Comparison of ENCODE assay signal across 1 cellular context in the genomic region with DNA sequence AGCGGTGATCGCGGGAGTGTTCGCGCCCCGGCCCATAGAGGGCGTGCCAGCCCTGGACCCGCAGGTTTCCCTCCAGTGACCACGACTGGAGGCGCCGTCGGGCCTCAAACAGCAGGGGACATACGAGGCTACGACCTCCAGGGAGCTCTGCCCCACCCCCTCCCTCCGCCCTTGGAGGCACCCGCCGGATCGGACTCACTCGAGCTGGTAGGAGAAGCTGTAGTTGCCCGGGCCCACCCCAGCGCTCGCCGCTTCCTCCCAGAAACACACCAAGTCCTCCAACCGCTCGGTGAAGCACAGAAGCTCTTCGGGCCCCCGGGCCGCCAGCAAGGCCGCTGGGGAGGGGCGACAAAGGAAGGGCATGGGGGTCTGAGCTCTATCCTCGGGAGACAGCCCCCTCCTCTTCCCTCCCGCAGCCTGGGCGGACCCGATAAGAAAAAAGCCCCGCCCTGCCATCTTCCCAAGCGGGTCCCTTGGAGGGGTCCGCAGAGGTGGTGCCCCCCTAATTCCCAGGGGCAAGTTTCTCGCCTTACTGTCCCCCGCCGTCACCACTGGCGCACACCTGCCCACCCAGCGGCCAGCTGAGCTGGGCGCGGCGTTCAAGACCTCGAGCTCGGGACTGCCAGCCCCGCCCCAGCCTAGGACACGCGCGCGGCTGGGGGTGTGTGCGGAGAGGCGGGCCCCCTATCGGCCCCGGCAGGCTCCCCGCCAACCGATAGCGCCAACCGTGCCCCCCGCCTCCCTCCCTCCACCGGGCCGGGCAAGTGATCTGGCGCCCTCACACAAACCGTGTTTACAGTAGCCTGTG.
TF ChIP-seq lines count a peak whose summit lies in the region.

No MANE protein-coding gene starts in this region.

TF ChIP-seq in IMR-90, 13 proteins besides CTCF, POLR2A, EP300 and RAD21:
- TF ChIP-seq FOS (IDR thresholded peaks at IDR 0.05; ENCODE audit: low read depth, low read length) (no peak), SMC3 (IDR thresholded peaks at IDR 0.05; ENCODE audit: low read depth, low read length) (no peak), MAFK (IDR thresholded peaks at IDR 0.05; ENCODE audit: low read depth, low read length) (no peak), NFE2L2 (IDR thresholded peaks at IDR 0.05; ENCODE audit: low read depth, low read length) (no peak), BHLHE40 (IDR thresholded peaks at IDR 0.05; ENCODE audit: low read depth, low read length) (no peak), RFX5 (IDR thresholded peaks at IDR 0.05; ENCODE audit: low read depth, low read length) (no peak), CHD1 (IDR thresholded peaks at IDR 0.05; ENCODE audit: low read depth, low read length) (no peak), CEBPB (IDR thresholded peaks at IDR 0.05; ENCODE audit: low read depth, low read length) (no peak), MAZ (IDR thresholded peaks at IDR 0.05; ENCODE audit: borderline replicate concordance, low read depth, low read length) (no peak; the same call in 1 of the 2 replicates)
- TF ChIP-seq, protein P1, sequence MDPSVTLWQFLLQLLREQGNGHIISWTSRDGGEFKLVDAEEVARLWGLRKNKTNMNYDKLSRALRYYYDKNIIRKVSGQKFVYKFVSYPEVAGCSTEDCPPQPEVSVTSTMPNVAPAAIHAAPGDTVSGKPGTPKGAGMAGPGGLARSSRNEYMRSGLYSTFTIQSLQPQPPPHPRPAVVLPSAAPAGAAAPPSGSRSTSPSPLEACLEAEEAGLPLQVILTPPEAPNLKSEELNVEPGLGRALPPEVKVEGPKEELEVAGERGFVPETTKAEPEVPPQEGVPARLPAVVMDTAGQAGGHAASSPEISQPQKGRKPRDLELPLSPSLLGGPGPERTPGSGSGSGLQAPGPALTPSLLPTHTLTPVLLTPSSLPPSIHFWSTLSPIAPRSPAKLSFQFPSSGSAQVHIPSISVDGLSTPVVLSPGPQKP (IDR thresholded peaks at IDR 0.05; ENCODE audit: borderline replicate concordance, low read depth, low read length) = no peak
